Comparison of ENCODE assay signal across 8 cellular contexts in genomic region chr2:230902180-230902899, GRCh38. TPM values are rescaled to one million over a fixed set of nuclear protein-coding genes. Genes with fewer than 3 reads are reported as not detected.
DNase-seq lines count a peak whose midpoint lies in the region; ATAC-seq and TF ChIP-seq lines count a peak whose summit lies in the region.

No MANE protein-coding gene starts in this region.

- TF ChIP-seq POLR2A in adrenal gland (IDR thresholded peaks at IDR 0.05), result no peak

- H3K27me3 ChIP-seq in adrenal gland (no peaks in the 10 kb centered on the region), iPS-18a (ENCODE audit: control insufficient read depth, insufficient read depth, low read length) (peaks cover 15% of the 10 kb centered on the region)

- H3K27ac ChIP-seq in SK-N-MC, result no peak overlapping the region
- H3K27ac ChIP-seq in adrenal gland, result no peak overlapping the region
- peak overlapping the region; percentile 1 for H3K27ac ChIP-seq in iPS-18a (ENCODE audit: low read length)

- H3K4me3 ChIP-seq in SK-N-MC, result no peak overlapping the region
- H3K4me3 ChIP-seq in adrenal gland, result no peak overlapping the region
- H3K4me3 ChIP-seq in iPS-18a (ENCODE audit: low read length), result peak overlapping the region; percentile 26

- intact Hi-C loops in adrenal gland (cut with DNase I), result loop anchor here (5.0 to 10.0 kb wide), 2 partner anchors 82 to 85 kb away; no protein-coding TSS in a partner anchor

- H3K36me3 ChIP-seq in SK-N-MC (ENCODE audit: insufficient read depth, low read length) (no peaks in the 10 kb centered on the region), adrenal gland (replicated peaks in 1 of 2) (no peaks in the 10 kb centered on the region), iPS-18a (ENCODE audit: control insufficient read depth, low read depth, low read length) (no peaks in the 10 kb centered on the region)

- H3K4me1 ChIP-seq in adrenal gland (replicated peaks in 1 of 2) (no peaks in the 10 kb centered on the region), iPS-18a (ENCODE audit: control insufficient read depth, low read depth, low read length) (peaks cover 34% of the 10 kb centered on the region)

- no peak overlapping the region for H3K9ac ChIP-seq in SK-N-MC (ENCODE audit: insufficient read length)
- no peak overlapping the region for H3K9ac ChIP-seq in iPS-18a (ENCODE audit: low read length)

- TF ChIP-seq RAD21 in Ishikawa (IDR thresholded peaks at IDR 0.05; ENCODE audit: low read depth), result peak; percentile 84

- no peaks in the 10 kb centered on the region for H3K9me3 ChIP-seq in SK-N-MC (ENCODE audit: low read depth, low read length)
- H3K9me3 ChIP-seq in adrenal gland (replicated peaks in 1 of 3), result no peaks in the 10 kb centered on the region
- H3K9me3 ChIP-seq in iPS-18a (ENCODE audit: control insufficient read depth, low read depth, low read length), result no peaks in the 10 kb centered on the region

- TF ChIP-seq CTCF in adrenal gland (IDR thresholded peaks at IDR 0.05), result peak; percentile 26 to 58 (median 52)

- DNase-seq in EH (ENCODE audit: low read depth) (peak; percentile 67), SK-N-MC (ENCODE audit: low read depth, low spot score) (peak; percentile 10), adrenal gland (peak; percentile 15 to 54 (median 40)), GF-D8 (lab: John Stamatoyannopoulos, UW) (no peak)
- peak; percentile 42 for DNase-seq in stimulated activated CD4-positive, alpha-beta T cell treated with anti-CD3 and anti-CD28 coated beads, Interleukin-2, amount 100 ng/mL, for 4 hours (ENCODE audit: low read depth)

- TF ChIP-seq EP300 in Ishikawa (IDR thresholded peaks at IDR 0.05; ENCODE audit: borderline replicate concordance), result no peak

- peak; percentile 67 for ATAC-seq in GM21423 (IDR thresholded peaks at IDR 0.05; ENCODE audit: unreplicated experiment)

- WGBS in adrenal gland, 4 donors, result 37 to 60% (median 51%) methylated on average over 7 to 8 of the region's 8 CpGs

TF ChIP-seq in Ishikawa, 13 proteins besides CTCF, POLR2A, EP300 and RAD21:
- no peak for TF ChIP-seq MAX (IDR thresholded peaks at IDR 0.05)

RNA-seq across cellular contexts. Expression of gene GPR55, which starts 22.7 kb away (rescaled TPM):
- total RNA-seq in adrenal gland, result under 1 TPM in 3 of 8 donors, not detected in 5; 0.08 to 0.18 (median 0.14) TPM
- under 1 TPM in 2 of 3 donors, not detected in 1; 0.07 to 0.24 TPM for polyA plus RNA-seq in adrenal gland

RNA-seq across cellular contexts. Expression of gene ITM2C, which starts 37.6 kb away (rescaled TPM):
- 100 to 1,000 TPM in 1 of 8 donors, 10 to 100 TPM in 7; 16.8 to 107 (median 32.7) TPM for total RNA-seq in adrenal gland
- 100 to 1,000 TPM in 1 of 3 donors, 10 to 100 TPM in 2; 31.2 to 131 (median 48.9) TPM for polyA plus RNA-seq in adrenal gland
